ENCODE assay signal across 1 cellular context in the genomic region with DNA sequence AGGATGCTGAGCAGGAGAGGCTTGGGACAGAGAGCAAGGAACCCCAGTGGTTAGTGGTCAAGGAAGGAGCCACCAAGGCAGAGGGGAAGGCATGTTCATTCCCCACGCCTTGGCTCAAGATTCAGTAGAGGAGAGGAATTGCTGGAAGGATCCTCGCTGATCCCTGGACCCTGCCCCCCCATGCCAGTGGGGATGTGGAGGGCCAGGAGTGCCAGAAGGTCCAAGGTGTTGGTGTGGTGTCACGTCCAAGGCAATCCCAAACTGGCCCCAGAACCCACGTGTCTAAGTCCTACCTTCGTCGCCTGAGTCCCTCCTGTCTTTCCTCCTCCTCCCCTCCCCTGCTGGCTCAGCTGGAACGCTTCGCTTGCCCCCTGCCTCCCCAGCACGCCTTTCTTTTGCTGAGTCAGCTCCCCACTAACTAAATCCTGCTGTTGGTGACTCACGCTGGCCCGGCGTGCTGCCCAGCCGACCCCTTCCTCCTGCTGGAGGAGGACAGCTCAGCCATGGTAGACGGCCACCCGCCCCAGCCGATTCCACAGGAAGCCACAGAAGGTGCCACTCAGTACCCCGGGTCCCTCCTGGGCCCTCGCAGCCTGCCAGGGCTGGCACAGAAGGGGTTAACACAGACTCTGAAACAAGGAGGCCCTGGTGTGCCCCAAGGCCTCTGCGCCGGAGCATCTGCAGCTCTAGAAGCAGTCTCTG.
A peak's percentile ranks its signal among the peaks of the same experiment; 100 is the strongest.
TF ChIP-seq lines count a peak whose summit lies in the region.

No MANE protein-coding gene starts in this region.

TF ChIP-seq in IMR-90, 13 proteins besides CTCF, POLR2A, EP300 and RAD21 (continued from another document):
- TF ChIP-seq, protein P1, sequence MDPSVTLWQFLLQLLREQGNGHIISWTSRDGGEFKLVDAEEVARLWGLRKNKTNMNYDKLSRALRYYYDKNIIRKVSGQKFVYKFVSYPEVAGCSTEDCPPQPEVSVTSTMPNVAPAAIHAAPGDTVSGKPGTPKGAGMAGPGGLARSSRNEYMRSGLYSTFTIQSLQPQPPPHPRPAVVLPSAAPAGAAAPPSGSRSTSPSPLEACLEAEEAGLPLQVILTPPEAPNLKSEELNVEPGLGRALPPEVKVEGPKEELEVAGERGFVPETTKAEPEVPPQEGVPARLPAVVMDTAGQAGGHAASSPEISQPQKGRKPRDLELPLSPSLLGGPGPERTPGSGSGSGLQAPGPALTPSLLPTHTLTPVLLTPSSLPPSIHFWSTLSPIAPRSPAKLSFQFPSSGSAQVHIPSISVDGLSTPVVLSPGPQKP (IDR thresholded peaks at IDR 0.05; ENCODE audit: borderline replicate concordance, low read depth, low read length), result no peak
- peak; percentile 84 for TF ChIP-seq BHLHE40 (IDR thresholded peaks at IDR 0.05; ENCODE audit: low read depth, low read length)
- TF ChIP-seq NFE2L2 (IDR thresholded peaks at IDR 0.05; ENCODE audit: low read depth, low read length), result peak; percentile 89
- no peak for TF ChIP-seq CHD1 (IDR thresholded peaks at IDR 0.05; ENCODE audit: low read depth, low read length)
- no peak for TF ChIP-seq RCOR1 (IDR thresholded peaks at IDR 0.05; ENCODE audit: insufficient replicate concordance, low read length)
